In the genomic region with DNA sequence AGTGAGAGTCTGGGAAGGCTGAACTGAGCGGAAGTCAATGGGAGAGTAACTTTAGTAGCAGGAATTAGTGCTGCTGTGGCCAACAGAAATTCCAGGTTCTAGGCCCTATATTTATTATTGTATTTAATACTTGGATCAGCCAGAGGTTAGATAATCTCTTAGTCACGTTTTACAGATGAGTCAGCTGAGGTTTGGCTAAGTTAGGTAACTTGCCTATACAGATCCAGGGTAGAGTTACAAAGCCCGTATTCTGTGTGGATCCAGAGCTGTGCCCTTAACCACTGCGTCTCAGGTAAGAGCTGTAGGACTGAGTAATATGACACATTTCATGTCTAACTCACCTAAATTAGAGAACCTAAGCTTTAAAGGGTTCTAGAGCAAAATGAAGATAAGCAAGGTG, we compare ENCODE assay signal across 11 cellular contexts.
DNase-seq lines count a peak whose midpoint lies in the region; ATAC-seq, FAIRE-seq and TF ChIP-seq lines count a peak whose summit lies in the region.
"Had no signal": no experiment of that assay in that cellular context is flagged by ENCODE, and none has a peak within 500 bp of the region (broad histone marks: within the 10 kb centered on the region; RNA-seq: fewer than 3 reads in every experiment).

No MANE protein-coding gene starts in this region.

- POLR2A ChIA-PET in RWPE1 (lab: Yijun Ruan, JAX; ENCODE audit: low non-redundant PET): no interaction called here

- DNase-seq in activated CD4-positive, CD25-positive, alpha-beta regulatory T cell (lab: John Stamatoyannopoulos, UW): no peak
- peak; percentile 78 for DNase-seq in RWPE1 (ENCODE audit: low spot score)
- peak; percentile 1 for DNase-seq in fibroblast of gingiva (ENCODE audit: low read depth)
- peak; percentile 9 for DNase-seq in urothelium cell line (ENCODE audit: low spot score)
- DNase-seq: activated CD4-positive, alpha-beta T cell treated with anti-CD3 and anti-CD28 coated beads for 48 hours; thyroid gland had no signal

- ATAC-seq in activated CD4-positive, CD25-positive, alpha-beta regulatory T cell treated with anti-CD3 and anti-CD28 coated beads, Interleukin-2, amount 50 U/mL, for 24 hours: peak; percentile 62 to 73
- ATAC-seq in HG03135 (IDR thresholded peaks at IDR 0.05; ENCODE audit: unreplicated experiment): no peak
- no peak for ATAC-seq in GM18517 (IDR thresholded peaks at IDR 0.05; ENCODE audit: unreplicated experiment)
- no peak for ATAC-seq in HG02610 (IDR thresholded peaks at IDR 0.05; ENCODE audit: unreplicated experiment)

- no peak for TF ChIP-seq CTCF in RWPE1 (conservative IDR thresholded peaks at IDR 0.05; ENCODE audit: low read depth)

- H3K27ac ChIP-seq in RWPE1: no peak overlapping the region
- H3K27ac ChIP-seq: thyroid gland had no signal

- FAIRE-seq in urothelium cell line (lab: Jason Lieb, UNC): no peak
- FAIRE-seq: D721Med had no signal

- CTCF ChIA-PET in RWPE1 (lab: Yijun Ruan, JAX): interaction anchor here (0.8 to 0.9 kb wide), 2 partner anchors 50 to 294 kb away, joined by 3 to 5 read pairs; partner anchors contain the start of gene NCBP2L

Comparison
In these comparisons a context has a peak if more than half of its experiments do, and no peak if none do; other contexts are left out.
1. ATAC-seq: peak in activated CD4-positive, CD25-positive, alpha-beta regulatory T cell treated with anti-CD3 and anti-CD28 coated beads, Interleukin-2, amount 50 U/mL, for 24 hours (2 of 2); none in HG03135 (single experiment), GM18517 (single experiment) and HG02610 (single experiment).
2. DNase-seq: peak in RWPE1 (single experiment), fibroblast of gingiva (single experiment) and urothelium cell line (single experiment); none in activated CD4-positive, CD25-positive, alpha-beta regulatory T cell (0 of 4).